ENCODE assay signal across 1 cellular context in genomic region chr7:140330128-140330527, GRCh38.
TF ChIP-seq lines count a peak whose summit lies in the region.

No MANE protein-coding gene starts in this region.

TF ChIP-seq in GM23338, 12 proteins besides CTCF, POLR2A, EP300 and RAD21 (continued from another document):
- TF ChIP-seq, protein P1, sequence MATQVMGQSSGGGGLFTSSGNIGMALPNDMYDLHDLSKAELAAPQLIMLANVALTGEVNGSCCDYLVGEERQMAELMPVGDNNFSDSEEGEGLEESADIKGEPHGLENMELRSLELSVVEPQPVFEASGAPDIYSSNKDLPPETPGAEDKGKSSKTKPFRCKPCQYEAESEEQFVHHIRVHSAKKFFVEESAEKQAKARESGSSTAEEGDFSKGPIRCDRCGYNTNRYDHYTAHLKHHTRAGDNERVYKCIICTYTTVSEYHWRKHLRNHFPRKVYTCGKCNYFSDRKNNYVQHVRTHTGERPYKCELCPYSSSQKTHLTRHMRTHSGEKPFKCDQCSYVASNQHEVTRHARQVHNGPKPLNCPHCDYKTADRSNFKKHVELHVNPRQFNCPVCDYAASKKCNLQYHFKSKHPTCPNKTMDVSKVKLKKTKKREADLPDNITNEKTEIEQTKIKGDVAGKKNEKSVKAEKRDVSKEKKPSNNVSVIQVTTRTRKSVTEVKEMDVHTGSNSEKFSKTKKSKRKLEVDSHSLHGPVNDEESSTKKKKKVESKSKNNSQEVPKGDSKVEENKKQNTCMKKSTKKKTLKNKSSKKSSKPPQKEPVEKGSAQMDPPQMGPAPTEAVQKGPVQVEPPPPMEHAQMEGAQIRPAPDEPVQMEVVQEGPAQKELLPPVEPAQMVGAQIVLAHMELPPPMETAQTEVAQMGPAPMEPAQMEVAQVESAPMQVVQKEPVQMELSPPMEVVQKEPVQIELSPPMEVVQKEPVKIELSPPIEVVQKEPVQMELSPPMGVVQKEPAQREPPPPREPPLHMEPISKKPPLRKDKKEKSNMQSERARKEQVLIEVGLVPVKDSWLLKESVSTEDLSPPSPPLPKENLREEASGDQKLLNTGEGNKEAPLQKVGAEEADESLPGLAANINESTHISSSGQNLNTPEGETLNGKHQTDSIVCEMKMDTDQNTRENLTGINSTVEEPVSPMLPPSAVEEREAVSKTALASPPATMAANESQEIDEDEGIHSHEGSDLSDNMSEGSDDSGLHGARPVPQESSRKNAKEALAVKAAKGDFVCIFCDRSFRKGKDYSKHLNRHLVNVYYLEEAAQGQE (IDR thresholded peaks at IDR 0.05; ENCODE audit: unreplicated experiment), result no peak
- TF ChIP-seq, protein P2, sequence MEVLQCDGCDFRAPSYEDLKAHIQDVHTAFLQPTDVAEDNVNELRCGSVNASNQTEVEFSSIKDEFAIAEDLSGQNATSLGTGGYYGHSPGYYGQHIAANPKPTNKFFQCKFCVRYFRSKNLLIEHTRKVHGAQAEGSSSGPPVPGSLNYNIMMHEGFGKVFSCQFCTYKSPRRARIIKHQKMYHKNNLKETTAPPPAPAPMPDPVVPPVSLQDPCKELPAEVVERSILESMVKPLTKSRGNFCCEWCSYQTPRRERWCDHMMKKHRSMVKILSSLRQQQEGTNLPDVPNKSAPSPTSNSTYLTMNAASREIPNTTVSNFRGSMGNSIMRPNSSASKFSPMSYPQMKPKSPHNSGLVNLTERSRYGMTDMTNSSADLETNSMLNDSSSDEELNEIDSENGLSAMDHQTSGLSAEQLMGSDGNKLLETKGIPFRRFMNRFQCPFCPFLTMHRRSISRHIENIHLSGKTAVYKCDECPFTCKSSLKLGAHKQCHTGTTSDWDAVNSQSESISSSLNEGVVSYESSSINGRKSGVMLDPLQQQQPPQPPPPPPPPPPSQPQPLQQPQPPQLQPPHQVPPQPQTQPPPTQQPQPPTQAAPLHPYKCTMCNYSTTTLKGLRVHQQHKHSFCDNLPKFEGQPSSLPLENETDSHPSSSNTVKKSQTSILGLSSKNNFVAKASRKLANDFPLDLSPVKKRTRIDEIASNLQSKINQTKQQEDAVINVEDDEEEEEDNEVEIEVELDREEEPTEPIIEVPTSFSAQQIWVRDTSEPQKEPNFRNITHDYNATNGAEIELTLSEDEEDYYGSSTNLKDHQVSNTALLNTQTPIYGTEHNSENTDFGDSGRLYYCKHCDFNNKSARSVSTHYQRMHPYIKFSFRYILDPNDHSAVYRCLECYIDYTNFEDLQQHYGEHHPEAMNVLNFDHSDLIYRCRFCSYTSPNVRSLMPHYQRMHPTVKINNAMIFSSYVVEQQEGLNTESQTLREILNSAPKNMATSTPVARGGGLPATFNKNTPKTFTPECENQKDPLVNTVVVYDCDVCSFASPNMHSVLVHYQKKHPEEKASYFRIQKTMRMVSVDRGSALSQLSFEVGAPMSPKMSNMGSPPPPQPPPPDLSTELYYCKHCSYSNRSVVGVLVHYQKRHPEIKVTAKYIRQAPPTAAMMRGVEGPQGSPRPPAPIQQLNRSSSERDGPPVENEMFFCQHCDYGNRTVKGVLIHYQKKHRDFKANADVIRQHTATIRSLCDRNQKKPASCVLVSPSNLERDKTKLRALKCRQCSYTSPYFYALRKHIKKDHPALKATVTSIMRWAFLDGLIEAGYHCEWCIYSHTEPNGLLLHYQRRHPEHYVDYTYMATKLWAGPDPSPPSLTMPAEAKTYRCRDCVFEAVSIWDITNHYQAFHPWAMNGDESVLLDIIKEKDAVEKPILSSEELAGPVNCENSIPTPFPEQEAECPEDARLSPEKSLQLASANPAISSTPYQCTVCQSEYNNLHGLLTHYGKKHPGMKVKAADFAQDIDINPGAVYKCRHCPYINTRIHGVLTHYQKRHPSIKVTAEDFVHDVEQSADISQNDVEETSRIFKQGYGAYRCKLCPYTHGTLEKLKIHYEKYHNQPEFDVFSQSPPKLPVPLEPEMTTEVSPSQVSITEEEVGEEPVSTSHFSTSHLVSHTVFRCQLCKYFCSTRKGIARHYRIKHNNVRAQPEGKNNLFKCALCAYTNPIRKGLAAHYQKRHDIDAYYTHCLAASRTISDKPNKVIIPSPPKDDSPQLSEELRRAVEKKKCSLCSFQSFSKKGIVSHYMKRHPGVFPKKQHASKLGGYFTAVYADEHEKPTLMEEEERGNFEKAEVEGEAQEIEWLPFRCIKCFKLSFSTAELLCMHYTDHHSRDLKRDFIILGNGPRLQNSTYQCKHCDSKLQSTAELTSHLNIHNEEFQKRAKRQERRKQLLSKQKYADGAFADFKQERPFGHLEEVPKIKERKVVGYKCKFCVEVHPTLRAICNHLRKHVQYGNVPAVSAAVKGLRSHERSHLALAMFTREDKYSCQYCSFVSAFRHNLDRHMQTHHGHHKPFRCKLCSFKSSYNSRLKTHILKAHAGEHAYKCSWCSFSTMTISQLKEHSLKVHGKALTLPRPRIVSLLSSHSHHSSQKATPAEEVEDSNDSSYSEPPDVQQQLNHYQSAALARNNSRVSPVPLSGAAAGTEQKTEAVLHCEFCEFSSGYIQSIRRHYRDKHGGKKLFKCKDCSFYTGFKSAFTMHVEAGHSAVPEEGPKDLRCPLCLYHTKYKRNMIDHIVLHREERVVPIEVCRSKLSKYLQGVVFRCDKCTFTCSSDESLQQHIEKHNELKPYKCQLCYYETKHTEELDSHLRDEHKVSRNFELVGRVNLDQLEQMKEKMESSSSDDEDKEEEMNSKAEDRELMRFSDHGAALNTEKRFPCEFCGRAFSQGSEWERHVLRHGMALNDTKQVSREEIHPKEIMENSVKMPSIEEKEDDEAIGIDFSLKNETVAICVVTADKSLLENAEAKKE (CRISPR knock-in tag; IDR thresholded peaks at IDR 0.05), result no peak
- TF ChIP-seq JUNB (IDR thresholded peaks at IDR 0.05; ENCODE audit: unreplicated experiment), result no peak
